8 cellular contexts compared by ENCODE assay signal in the genomic region with DNA sequence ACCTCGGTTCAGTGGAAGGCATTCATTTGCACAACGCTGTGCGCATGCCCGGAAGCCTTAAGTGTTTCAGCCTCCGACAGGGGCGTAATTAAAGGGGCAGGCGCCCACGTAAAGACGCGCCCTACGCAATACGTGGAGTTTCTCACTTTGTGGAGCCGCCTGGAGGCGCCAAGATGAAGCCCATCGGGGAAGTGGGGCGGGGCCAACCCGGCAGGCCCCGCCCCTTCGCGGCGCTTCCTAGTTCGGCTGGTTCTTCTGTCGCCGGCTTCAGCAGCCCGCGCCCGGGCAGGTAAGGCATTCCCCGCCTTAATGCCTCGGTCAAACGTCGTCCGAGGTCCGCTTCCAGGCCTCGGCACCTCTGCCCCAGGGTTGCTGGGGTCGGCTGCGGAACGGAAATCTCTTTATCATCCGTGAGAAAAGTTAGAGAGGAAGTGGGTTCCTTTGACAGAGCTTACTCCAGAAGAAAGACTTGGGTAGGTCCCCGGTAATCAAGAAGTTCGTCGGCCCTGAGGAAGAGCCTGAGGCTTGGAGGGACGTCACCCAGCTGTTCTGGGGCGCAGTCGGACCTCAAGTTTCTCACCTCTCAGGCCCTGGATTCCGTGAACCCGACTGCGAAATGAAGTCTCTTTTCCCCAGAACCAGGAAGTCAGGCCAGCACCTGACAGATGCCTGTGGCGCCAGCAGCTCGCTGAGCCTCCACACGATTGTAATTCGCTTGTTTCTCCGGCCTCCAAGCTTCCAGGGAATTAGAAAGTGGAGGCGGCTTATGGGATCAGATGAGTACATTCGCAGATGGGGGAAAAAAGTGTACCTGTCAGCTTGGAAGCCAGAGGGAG. TPM values are rescaled to one million over a fixed set of nuclear protein-coding genes. Genes with fewer than 3 reads are reported as not detected.
DNase-seq lines count a peak whose midpoint lies in the region; ATAC-seq, FAIRE-seq and TF ChIP-seq lines count a peak whose summit lies in the region.

TSS of gene IRAK4 (plus strand) at position 224 of the 836 bp plus-strand sequence. CDS start 9,161 bp downstream, outside the sequence.
TSS of gene PUS7L (minus strand) at position 63 of the 836 bp plus-strand sequence. CDS start 3,545 bp downstream, outside the sequence.

- TF ChIP-seq CTCF in Caco-2 (IDR thresholded peaks at IDR 0.05; ENCODE audit: insufficient read depth in 1 of 2, low read depth in 1 of 2, low read length in 1 of 2, severe bottlenecking in 1 of 2, unreplicated experiment in 1 of 2): peak; percentile 23 to 57
- peak; percentile 40 to 41 (median 40) for TF ChIP-seq CTCF in H1 (IDR thresholded peaks at IDR 0.05; ENCODE audit: control extremely low read depth in 1 of 3, insufficient read depth in 1 of 3, low read depth in 1 of 3, low read length in 3 of 3)

- H3K4me3 Mint-ChIP-seq in Caco-2 (ENCODE audit: unreplicated experiment): peak within 1 kb of the TSS; percentile 85
- peak within 1 kb of the TSS; percentile 80 for H3K4me3 Mint-ChIP-seq in activated CD8-positive, alpha-beta memory T cell treated with anti-CD3 and anti-CD28 coated beads, Interleukin-2, amount 10 ng/mL, durations not matched to agents 7 days and 5 days

- peak within 1 kb of the TSS; percentile 95 for H3K27ac Mint-ChIP-seq in Caco-2 (ENCODE audit: unreplicated experiment)
- H3K27ac Mint-ChIP-seq in activated CD8-positive, alpha-beta memory T cell treated with anti-CD3 and anti-CD28 coated beads, Interleukin-2, amount 10 ng/mL, durations not matched to agents 7 days and 5 days: peak within 1 kb of the TSS; percentile 99

- H3K23ac ChIP-seq in H1 (ENCODE audit: insufficient read length): no peak within 1 kb of the TSS
- no peak within 1 kb of the TSS for H3K23ac ChIP-seq in mesenchymal stem cell (ENCODE audit: low read length in 2 of 2)

- no peak within 1 kb of the TSS for H3K14ac ChIP-seq in H1 (ENCODE audit: insufficient read length)
- peak within 1 kb of the TSS in 1 of 2 experiments; percentile 26 for H3K14ac ChIP-seq in mesenchymal stem cell (ENCODE audit: low read length in 2 of 2)

- H3K36me3 ChIP-seq in Caco-2 (ENCODE audit: control insufficient read depth, insufficient read depth, low read length) (no peaks in the 10 kb centered on the region), NT2/D1 (ENCODE audit: insufficient read depth, insufficient read length, low read length) (peaks cover 14% of the 10 kb centered on the region), H1 (ENCODE audit: control insufficient read depth in 2 of 4, insufficient read depth in 4 of 4, low read length in 3 of 4) (peaks cover 0 to 3% (median 1%) of the 10 kb centered on the region in 4 experiments; a peak in 2 of 8 replicates), mesenchymal stem cell (ENCODE audit: control insufficient read depth in 1 of 2, insufficient read depth in 2 of 2, low read depth in 1 of 2, low read length in 2 of 2) (peaks cover 0 to 20% of the 10 kb centered on the region in 2 experiments)

- peak within 1 kb of the TSS; percentile 16; the same call in 1 of the 2 replicates for H3K27ac ChIP-seq in H1 (ENCODE audit: low read depth, low read length)
- H3K27ac ChIP-seq in mesenchymal stem cell (ENCODE audit: low read length, poor library complexity, severe bottlenecking): peak within 1 kb of the TSS; percentile 59

- peak; percentile 69 to 73 for TF ChIP-seq POLR2A in H1 (IDR thresholded peaks at IDR 0.05; ENCODE audit: control extremely low read depth in 1 of 2, low read depth in 2 of 2, low read length in 2 of 2)

- H2BK120ac ChIP-seq in H1 (replicated peaks; ENCODE audit: low read depth, low read length) (no peak within 1 kb of the TSS), mesenchymal stem cell (ENCODE audit: low read depth, low read length) (no peak within 1 kb of the TSS)

- H3K4ac ChIP-seq in H1 (replicated peaks; ENCODE audit: insufficient read length, low read depth, low read length) (no peak within 1 kb of the TSS), mesenchymal stem cell (ENCODE audit: low read depth in 1 of 2, low read length in 2 of 2) (peak within 1 kb of the TSS in 1 of 2 experiments; percentile 62)

- H3K4me1 ChIP-seq in Caco-2 (no peaks in the 10 kb centered on the region; the same call in 1 of the 2 replicates), NT2/D1 (ENCODE audit: insufficient read depth, insufficient read length) (no peaks in the 10 kb centered on the region), H1 (replicated peaks in 1 of 4; ENCODE audit: control insufficient read depth in 3 of 4, insufficient read depth in 4 of 4, low read length in 3 of 4) (peaks cover 0 to 10% (median 6%) of the 10 kb centered on the region in 4 experiments; a peak in 5 of 7 replicates), mesenchymal stem cell (ENCODE audit: control insufficient read depth, insufficient read depth, low read depth, low read length) (peaks cover 3% of the 10 kb centered on the region)

- POLR2A ChIA-PET in Caco-2 (lab: Charles Lee) (interaction anchor here (0.5 to 1.6 kb wide), 5 partner anchors 10 to 123 kb away, joined by 3 to 5 read pairs (median 3); partner anchors contain the start of genes TMEM117 and TWF1), H1 (lab: Charles Lee; ENCODE audit: partially characterized antibody) (interaction anchor here (1.4 kb wide), 1 partner anchor 46 kb away, joined by 4 read pairs; no protein-coding TSS in a partner anchor)

- TSS peak; percentile 49 for BruUV-seq in Caco-2 (replicated peaks; lab: Mats Ljungman, UMichigan)

- H3K9me3 Mint-ChIP-seq in Caco-2 (ENCODE audit: unreplicated experiment): no peaks in the 10 kb centered on the region
- no peaks in the 10 kb centered on the region for H3K9me3 Mint-ChIP-seq in activated CD8-positive, alpha-beta memory T cell treated with anti-CD3 and anti-CD28 coated beads, Interleukin-2, amount 10 ng/mL, durations not matched to agents 7 days and 5 days (ENCODE audit: low read depth)

- H3K56ac ChIP-seq in H1 (replicated peaks; ENCODE audit: insufficient read length, low read depth, low read length): no peak within 1 kb of the TSS

- no peaks in the 10 kb centered on the region for H3K27me3 Mint-ChIP-seq in Caco-2 (ENCODE audit: insufficient read depth, unreplicated experiment)
- no peaks in the 10 kb centered on the region for H3K27me3 Mint-ChIP-seq in activated CD8-positive, alpha-beta memory T cell treated with anti-CD3 and anti-CD28 coated beads, Interleukin-2, amount 10 ng/mL, durations not matched to agents 7 days and 5 days

- TF ChIP-seq EP300 in H1 (IDR thresholded peaks at IDR 0.05; ENCODE audit: borderline replicate concordance in 1 of 2, low read depth in 2 of 2, low read length in 2 of 2): no peak

- peak within 1 kb of the TSS; percentile 39 to 84 for H3K4me2 ChIP-seq in H1 (ENCODE audit: insufficient read depth in 1 of 2, low read depth in 2 of 2, low read length in 2 of 2)
- peak within 1 kb of the TSS; percentile 63 for H3K4me2 ChIP-seq in mesenchymal stem cell (ENCODE audit: low read length, poor library complexity, severe bottlenecking)

- H4K91ac ChIP-seq in H1 (replicated peaks; ENCODE audit: insufficient read length, low read length): peak within 1 kb of the TSS; percentile 13
- H4K91ac ChIP-seq in mesenchymal stem cell (ENCODE audit: low read length): peak within 1 kb of the TSS; percentile 7

- DNase-seq in Caco-2 (peak; percentile 96 to 97), HTR-8/SVneo (ENCODE audit: insufficient read length, low spot score) (peak; percentile 90), NT2/D1 (ENCODE audit: low read depth, low spot score) (peak; percentile 95), H1 (ENCODE audit: low read depth in 1 of 2, low spot score in 2 of 2) (peak in 1 of 2 experiments; percentile 90), mesenchymal stem cell (peak; percentile 93)
- DNase-seq in activated CD8-positive, alpha-beta memory T cell treated with anti-CD3 and anti-CD28 coated beads, Interleukin-2, amount 10 ng/mL, durations not matched to agents 7 days and 5 days: peak; percentile 97
- peak; percentile 87 for DNase-seq in stimulated activated CD8-positive, alpha-beta memory T cell treated with anti-CD3 and anti-CD28 coated beads, Interleukin-15, amount 100 ng/mL, for 1 hour (ENCODE audit: low read depth)

- H3K27me3 ChIP-seq in Caco-2 (replicated peaks; ENCODE audit: control insufficient read depth, insufficient read depth, low read length): no peaks in the 10 kb centered on the region
- H3K27me3 ChIP-seq in NT2/D1 (ENCODE audit: insufficient read depth, insufficient read length): no peaks in the 10 kb centered on the region
- no peaks in the 10 kb centered on the region for H3K27me3 ChIP-seq in H1 (replicated peaks in 1 of 4; ENCODE audit: control insufficient read depth in 3 of 4, extremely low read depth in 1 of 4, insufficient read depth in 3 of 4, low read length in 3 of 4)
- no peaks in the 10 kb centered on the region for H3K27me3 ChIP-seq in mesenchymal stem cell (ENCODE audit: control insufficient read depth in 1 of 2, insufficient read depth in 1 of 2, low read length in 2 of 2)

- 3% methylated on average over 53 of the region's 54 CpGs; no CpG with 5 or more reads in 1 of the 2 experiments for WGBS in H1 (ENCODE audit: extremely low coverage in 1 of 2, insufficient coverage in 1 of 2, insufficient read length in 1 of 2, insufficient replicate concordance in 2 of 2, low coverage in 1 of 2, low lambda C conversion rate in 2 of 2, missing lambda C conversion rate in 1 of 2), 2 experiments
- 50% methylated on average over 54 of the region's 54 CpGs for WGBS in mesenchymal stem cell

- peak; percentile 97 for ATAC-seq in GM21367 (IDR thresholded peaks at IDR 0.05; ENCODE audit: unreplicated experiment)
- peak; percentile 97 for ATAC-seq in activated CD8-positive, alpha-beta memory T cell treated with anti-CD3 and anti-CD28 coated beads, Interleukin-2, amount 10 ng/mL, durations not matched to agents 7 days and 5 days

- no peak within 1 kb of the TSS; the same call in 1 of the 2 replicates for H2BK20ac ChIP-seq in H1 (ENCODE audit: low read length)

- H2BK12ac ChIP-seq in H1 (ENCODE audit: low read depth, low read length): 0 out of 2 replicates have a peak within 1 kb of the TSS, but pooled peaks have one; percentile 56
- H2BK12ac ChIP-seq in mesenchymal stem cell (ENCODE audit: low read length in 2 of 2): no peak within 1 kb of the TSS

- H2AK5ac ChIP-seq in H1 (ENCODE audit: low read depth, low read length): no peak within 1 kb of the TSS
- no peak within 1 kb of the TSS for H2AK5ac ChIP-seq in mesenchymal stem cell (ENCODE audit: low read length, severe bottlenecking)

- H3K79me1 ChIP-seq in H1 (ENCODE audit: low read depth, low read length) (no peaks in the 10 kb centered on the region), mesenchymal stem cell (replicated peaks; ENCODE audit: low read length, poor library complexity, severe bottlenecking) (peaks cover 1% of the 10 kb centered on the region)

- peaks cover 28% of the 10 kb centered on the region for H3K4me1 Mint-ChIP-seq in Caco-2 (ENCODE audit: low read depth, unreplicated experiment)
- peaks cover 58% of the 10 kb centered on the region for H3K4me1 Mint-ChIP-seq in activated CD8-positive, alpha-beta memory T cell treated with anti-CD3 and anti-CD28 coated beads, Interleukin-2, amount 10 ng/mL, durations not matched to agents 7 days and 5 days

- H2AFZ ChIP-seq in H1 (ENCODE audit: low read length) (peak within 1 kb of the TSS; percentile 82), mesenchymal stem cell (ENCODE audit: low read depth, low read length) (peak within 1 kb of the TSS; percentile 83)

- FAIRE-seq in HTR-8/SVneo (lab: Jason Lieb, UNC): peak; percentile 77
- FAIRE-seq in H1 (lab: Jason Lieb, UNC): peak; percentile 76

- H3K4me3 ChIP-seq in Caco-2 (ENCODE audit: low read depth, low read length): peak within 1 kb of the TSS; percentile 58
- H3K4me3 ChIP-seq in NT2/D1 (ENCODE audit: insufficient read length, low read depth): peak within 1 kb of the TSS; percentile 70
- H3K4me3 ChIP-seq in H1 (ENCODE audit: extremely low read depth in 1 of 4, insufficient read depth in 2 of 4, low read depth in 3 of 4, low read length in 4 of 4): peak within 1 kb of the TSS; percentile 38 to 80 (median 72)
- peak within 1 kb of the TSS; percentile 66 to 93 for H3K4me3 ChIP-seq in mesenchymal stem cell (ENCODE audit: insufficient read depth in 1 of 2, low read depth in 1 of 2, low read length in 2 of 2)

- H4K8ac ChIP-seq in H1 (ENCODE audit: extremely low read depth, insufficient read depth, low read length) (peak within 1 kb of the TSS; percentile 54), mesenchymal stem cell (ENCODE audit: low read length) (peak within 1 kb of the TSS; percentile 87)

- H2BK5ac ChIP-seq in H1 (ENCODE audit: low read depth, low read length) (peak within 1 kb of the TSS; percentile 35; the same call in 1 of the 2 replicates), mesenchymal stem cell (ENCODE audit: low read depth, low read length, poor library complexity, severe bottlenecking) (no peak within 1 kb of the TSS)

- H3K9ac ChIP-seq in NT2/D1 (ENCODE audit: insufficient read length, low read depth) (peak within 1 kb of the TSS; percentile 75), H1 (replicated peaks in 1 of 4; ENCODE audit: extremely low read depth in 1 of 4, low read depth in 3 of 4, low read length in 3 of 4) (peak within 1 kb of the TSS in 3 of 4 experiments; percentile 58 to 75 (median 65); a peak in 6 of 7 replicates), mesenchymal stem cell (ENCODE audit: low read length) (peak within 1 kb of the TSS; percentile 95)

- peaks cover 22% of the 10 kb centered on the region for H3K36me3 Mint-ChIP-seq in Caco-2 (ENCODE audit: insufficient read depth, unreplicated experiment)
- peaks cover 38% of the 10 kb centered on the region for H3K36me3 Mint-ChIP-seq in activated CD8-positive, alpha-beta memory T cell treated with anti-CD3 and anti-CD28 coated beads, Interleukin-2, amount 10 ng/mL, durations not matched to agents 7 days and 5 days

- no peak within 1 kb of the TSS for H4K5ac ChIP-seq in H1 (ENCODE audit: insufficient read length, low read depth, low read length)

- peaks cover 0 to 8% of the 10 kb centered on the region in 2 experiments; a peak in 1 of 4 replicates for H3K79me2 ChIP-seq in H1 (ENCODE audit: control insufficient read depth in 1 of 2, insufficient read depth in 2 of 2, low read length in 2 of 2)

- CTCF ChIA-PET in Caco-2 (lab: Charles Lee): interaction anchor here (1.1 to 2.1 kb wide), 2 partner anchors 123 to 257 kb away, joined by 3 to 14 read pairs; no protein-coding TSS in a partner anchor
- CTCF ChIA-PET in activated CD8-positive, alpha-beta memory T cell treated with anti-CD3 and anti-CD28 coated beads, Interleukin-2, amount 10 ng/mL, durations not matched to agents 7 days and 5 days (lab: Charles Lee): interaction anchor here (0.7 to 2.0 kb wide), 9 partner anchors 9 to 1433 kb away, joined by 3 to 9 read pairs (median 5); partner anchors contain the start of gene TWF1
- CTCF ChIA-PET in H1 (lab: Charles Lee; ENCODE audit: partially characterized antibody): interaction anchor here (0.8 to 1.6 kb wide), 5 partner anchors 16 to 316 kb away, joined by 3 to 7 read pairs (median 3); no protein-coding TSS in a partner anchor

- intact Hi-C loops in Caco-2 (cut with micrococcal nuclease; ENCODE audit: unreplicated experiment): loop anchor here (1.0 to 2.0 kb wide), 3 partner anchors 38 to 123 kb away; no protein-coding TSS in a partner anchor

- peak; percentile 25 to 35; a peak in 2 of 4 replicates for TF ChIP-seq RAD21 in H1 (IDR thresholded peaks at IDR 0.05 in 1 of 2, conservative IDR thresholded peaks at IDR 0.05 in 1 of 2; ENCODE audit: low read depth in 2 of 2, low read length in 2 of 2)

- H2BK15ac ChIP-seq in H1 (ENCODE audit: low read length) (no peak within 1 kb of the TSS), mesenchymal stem cell (ENCODE audit: low read depth, poor library complexity, severe bottlenecking) (peak within 1 kb of the TSS; percentile 48)

- peak within 1 kb of the TSS; percentile 64 for H3K18ac ChIP-seq in H1 (ENCODE audit: extremely low read depth, low read length)
- H3K18ac ChIP-seq in mesenchymal stem cell (ENCODE audit: low read depth in 1 of 2, low read length in 2 of 2): peak within 1 kb of the TSS in 1 of 2 experiments; percentile 72

- no peaks in the 10 kb centered on the region; the same call in 1 of the 2 replicates for H3K23me2 ChIP-seq in H1 (ENCODE audit: low read depth, low read length)

- no peaks in the 10 kb centered on the region for H4K20me1 ChIP-seq in H1 (replicated peaks in 1 of 2; ENCODE audit: control insufficient read depth in 1 of 2, insufficient read depth in 2 of 2, low read length in 2 of 2)

- H3K9me3 ChIP-seq in Caco-2 (no peaks in the 10 kb centered on the region), NT2/D1 (ENCODE audit: insufficient read depth, low read length) (no peaks in the 10 kb centered on the region; the same call in 1 of the 2 replicates), H1 (ENCODE audit: insufficient read depth in 2 of 2, low read depth in 1 of 2, low read length in 1 of 2) (no peaks in the 10 kb centered on the region), mesenchymal stem cell (ENCODE audit: control insufficient read depth, low read length) (no peaks in the 10 kb centered on the region)

RNA-seq across cellular contexts. Expression of gene IRAK4, which starts in this region (rescaled TPM):
- 11.7 and 15.3 TPM in 2 replicates for total RNA-seq in Caco-2 (2022)
- total RNA-seq in activated CD8-positive, alpha-beta memory T cell treated with anti-CD3 and anti-CD28 coated beads, Interleukin-2, amount 10 ng/mL, durations not matched to agents 7 days and 5 days: 10 to 100 TPM; 30.4 to 40.4 TPM
- total RNA-seq in H1 (2021; fragmentation: NEBNext Ultra II Directional; extraction: Animal tissue kit (Norgen Biotek cat#: 25700)): 5.8 and 7.7 TPM in 2 replicates
- polyA plus RNA-seq in H1 (2011; rRNA removed): 2.2 and 2.3 TPM in 2 replicates
- 3.8 TPM for polyA plus RNA-seq in H1 (2011; cell fraction: cytosol; rRNA removed)
- 4.3 TPM for polyA plus RNA-seq in H1 (2011; cell fraction: nucleus; rRNA removed)
- 2.5 to 4.4 TPM (median 3.8 TPM) in 4 replicates for polyA plus RNA-seq in H1 (2012, experiment 1 of 2)
- 0.51 TPM for polyA plus RNA-seq in H1 (2012, experiment 2 of 2)
- polyA plus RNA-seq in H1 (2013, experiment 1 of 2): 3.3 TPM
- polyA plus RNA-seq in H1 (2013, experiment 2 of 2): 3.4 TPM
- polyA minus RNA-seq in H1 (2011; rRNA and poly(A)+ RNA removed): 6.7 and 10.1 TPM in 2 replicates
- 2.2 TPM for polyA minus RNA-seq in H1 (2011; cell fraction: cytosol; rRNA and poly(A)+ RNA removed)
- polyA minus RNA-seq in H1 (2011; cell fraction: nucleus; rRNA and poly(A)+ RNA removed): 12.0 TPM
- 4.8 TPM for polyA plus RNA-seq in mesenchymal stem cell (2013, experiment 1 of 2)
- 4.6 TPM for polyA plus RNA-seq in mesenchymal stem cell (2013, experiment 2 of 2)

RNA-seq across cellular contexts. Expression of gene PUS7L, which starts in this region (rescaled TPM):
- 29.1 and 36.0 TPM in 2 replicates for total RNA-seq in Caco-2 (2022)
- 10 to 100 TPM; 16.0 to 23.5 TPM for total RNA-seq in activated CD8-positive, alpha-beta memory T cell treated with anti-CD3 and anti-CD28 coated beads, Interleukin-2, amount 10 ng/mL, durations not matched to agents 7 days and 5 days
- total RNA-seq in H1 (2021; fragmentation: NEBNext Ultra II Directional; extraction: Animal tissue kit (Norgen Biotek cat#: 25700)): 23.2 and 26.8 TPM in 2 replicates
- 2.5 and 3.6 TPM in 2 replicates for polyA plus RNA-seq in H1 (2011; rRNA removed)
- 4.9 TPM for polyA plus RNA-seq in H1 (2011; cell fraction: cytosol; rRNA removed)
- polyA plus RNA-seq in H1 (2011; cell fraction: nucleus; rRNA removed): 3.8 TPM
- polyA plus RNA-seq in H1 (2012, experiment 1 of 2): 4.1 to 11.9 TPM (median 5.6 TPM) in 4 replicates
- polyA plus RNA-seq in H1 (2012, experiment 2 of 2): 0.24 TPM
- 24.0 TPM for polyA plus RNA-seq in H1 (2013, experiment 1 of 2)
- 21.2 TPM for polyA plus RNA-seq in H1 (2013, experiment 2 of 2)
- 23.5 and 38.6 TPM in 2 replicates for polyA minus RNA-seq in H1 (2011; rRNA and poly(A)+ RNA removed)
- polyA minus RNA-seq in H1 (2011; cell fraction: cytosol; rRNA and poly(A)+ RNA removed): 9.2 TPM
- 25.2 TPM for polyA minus RNA-seq in H1 (2011; cell fraction: nucleus; rRNA and poly(A)+ RNA removed)
- polyA plus RNA-seq in mesenchymal stem cell (2013, experiment 1 of 2): 7.1 TPM
- polyA plus RNA-seq in mesenchymal stem cell (2013, experiment 2 of 2): 5.8 TPM
